ENCODE assay signal across 8 cellular contexts in genomic region chr9:99221623-99222415, GRCh38. TPM values are rescaled to one million over a fixed set of nuclear protein-coding genes. Genes with fewer than 3 reads are reported as not detected.
A peak's percentile ranks its signal among the peaks of the same experiment; 100 is the strongest.
DNase-seq lines count a peak whose midpoint lies in the region; ATAC-seq and TF ChIP-seq lines count a peak whose summit lies in the region.

ALG2 (minus strand) TSS chr9:99221942; CDS start chr9:99221894, 48 bp downstream.
SEC61B (plus strand) TSS chr9:99222282; CDS start chr9:99222364, 82 bp downstream.

- H3K4me3 ChIP-seq in MG63: peak within 1 kb of the TSS; percentile 97

- H3K79me1 ChIP-seq in H9 (ENCODE audit: insufficient read depth, low read depth, low read length, poor library complexity, severe bottlenecking): no peaks in the 10 kb centered on the region

- peak within 1 kb of the TSS; percentile 97 to 98 for H3K4me3 Mint-ChIP-seq in H9
- peak within 1 kb of the TSS; percentile 99 for H3K4me3 Mint-ChIP-seq in nephron progenitor cell
- H3K4me3 Mint-ChIP-seq in stimulated activated naive CD8-positive, alpha-beta T cell treated with anti-CD3 and anti-CD28 coated beads, Interleukin-15, amount 100 ng/mL, for 72 hours: peak within 1 kb of the TSS; percentile 92 to 95

- H2AFZ ChIP-seq in H9 (ENCODE audit: low read length): peak within 1 kb of the TSS; percentile 60

- peak; percentile 96 for ATAC-seq in stimulated activated naive CD8-positive, alpha-beta T cell treated with anti-CD3 and anti-CD28 coated beads, Interleukin-15, amount 100 ng/mL, for 72 hours

- H3K18ac ChIP-seq in H9 (ENCODE audit: insufficient read length, low read depth, low read length): peak within 1 kb of the TSS; percentile 82

- H3K27ac Mint-ChIP-seq in H9: peak within 1 kb of the TSS; percentile 100
- peak within 1 kb of the TSS; percentile 100 for H3K27ac Mint-ChIP-seq in nephron progenitor cell
- H3K27ac Mint-ChIP-seq in stimulated activated naive CD8-positive, alpha-beta T cell treated with anti-CD3 and anti-CD28 coated beads, Interleukin-15, amount 100 ng/mL, for 72 hours: peak within 1 kb of the TSS; percentile 100

- H3K36me3 Mint-ChIP-seq in H9 (ENCODE audit: insufficient read depth in 1 of 3, low read depth in 3 of 3) (peaks cover 20 to 38% (median 26%) of the 10 kb centered on the region in 3 experiments; a peak in 6 of 7 replicates), nephron progenitor cell (ENCODE audit: low read depth) (peaks cover 37% of the 10 kb centered on the region)

- WGBS in H9 (ENCODE audit: extremely low coverage, insufficient read length, low lambda C conversion rate): no CpG with 5 or more reads among the region's 69 CpGs

- no peaks in the 10 kb centered on the region for H4K20me1 ChIP-seq in H9 (ENCODE audit: control insufficient read depth, insufficient read depth, insufficient read length)

- no peak within 1 kb of the TSS for H3T11ph ChIP-seq in H9 (ENCODE audit: low read length)

- peak within 1 kb of the TSS; percentile 58 for H2BK5ac ChIP-seq in H9 (ENCODE audit: insufficient read length, low read length)

- H2AK5ac ChIP-seq in H9 (ENCODE audit: insufficient read length, low read length): no peak within 1 kb of the TSS

- peak within 1 kb of the TSS; percentile 98 for H3K4me2 ChIP-seq in H9 (ENCODE audit: insufficient read depth, insufficient read length, low read length)

- no peak within 1 kb of the TSS for H4K5ac ChIP-seq in H9 (ENCODE audit: insufficient read length, low read depth, low read length)

- peak within 1 kb of the TSS; percentile 96 for H3K14ac ChIP-seq in H9 (ENCODE audit: insufficient read depth, low read length)

- no peak for TF ChIP-seq CTCF in H9 (conservative IDR thresholded peaks at IDR 0.05)
- no peak for TF ChIP-seq CTCF in nephron progenitor cell (IDR thresholded peaks at IDR 0.05)

- peak within 1 kb of the TSS; percentile 71 for H3K56ac ChIP-seq in H9 (ENCODE audit: insufficient read length, low read depth, low read length)

- peak within 1 kb of the TSS; percentile 88 for H3K9ac ChIP-seq in H9 (ENCODE audit: extremely low read depth, insufficient read length, low read length)

- no peak within 1 kb of the TSS for H2BK15ac ChIP-seq in H9 (ENCODE audit: low read depth, low read length)

- DNase-seq in ELR (ENCODE audit: low read depth) (peak; percentile 97), H9 (peak; percentile 94), MG63 (peak; percentile 92), SHP77 treated with DMSO at 0.1 percent for 48 hours (lab: John Stamatoyannopoulos, UW) (peak; percentile 96), activated gamma-delta T cell (lab: John Stamatoyannopoulos, UW) (peak; percentile 85), fibroblast of the conjunctiva (ENCODE audit: low read depth) (peak; percentile 92), nephron progenitor cell (peak; percentile 96)
- DNase-seq in stimulated activated naive CD8-positive, alpha-beta T cell treated with anti-CD3 and anti-CD28 coated beads, Interleukin-15, amount 100 ng/mL, for 72 hours: peak; percentile 92 to 93

- H2BK120ac ChIP-seq in H9 (ENCODE audit: low read depth, low read length, poor library complexity, severe bottlenecking): no peak within 1 kb of the TSS

- H3K9me3 ChIP-seq in H9 (ENCODE audit: control insufficient read depth, low read depth, low read length) (no peaks in the 10 kb centered on the region), MG63 (no peaks in the 10 kb centered on the region)

- H3K9me3 Mint-ChIP-seq in H9 (no peaks in the 10 kb centered on the region), nephron progenitor cell (no peaks in the 10 kb centered on the region)
- H3K9me3 Mint-ChIP-seq in stimulated activated naive CD8-positive, alpha-beta T cell treated with anti-CD3 and anti-CD28 coated beads, Interleukin-15, amount 100 ng/mL, for 72 hours: no peaks in the 10 kb centered on the region

- H3K23ac ChIP-seq in H9 (ENCODE audit: insufficient read length, low read depth, low read length): no peak within 1 kb of the TSS

- no peak within 1 kb of the TSS; the same call in 1 of the 2 replicates for H3K4ac ChIP-seq in H9 (ENCODE audit: low read depth, low read length)

- H2BK12ac ChIP-seq in H9 (ENCODE audit: insufficient read length, low read depth, low read length): no peak within 1 kb of the TSS

- H3K36me3 ChIP-seq in MG63: peaks cover 59% of the 10 kb centered on the region

- H3K4me1 ChIP-seq in H9 (ENCODE audit: insufficient read depth, low read length): no peaks in the 10 kb centered on the region

- H3K27me3 Mint-ChIP-seq in H9 (ENCODE audit: low read depth): no peaks in the 10 kb centered on the region
- no peaks in the 10 kb centered on the region for H3K27me3 Mint-ChIP-seq in nephron progenitor cell (ENCODE audit: low read depth, poor library complexity)
- H3K27me3 Mint-ChIP-seq in stimulated activated naive CD8-positive, alpha-beta T cell treated with anti-CD3 and anti-CD28 coated beads, Interleukin-15, amount 100 ng/mL, for 72 hours: no peaks in the 10 kb centered on the region

- no peak within 1 kb of the TSS for H2BK20ac ChIP-seq in H9 (ENCODE audit: low read depth, low read length, poor library complexity, severe bottlenecking)

- no peaks in the 10 kb centered on the region for H3K27me3 ChIP-seq in H9 (ENCODE audit: insufficient read depth, low read length)
- H3K27me3 ChIP-seq in MG63: no peaks in the 10 kb centered on the region

- peaks cover 22% of the 10 kb centered on the region; the same call in 1 of the 2 replicates for H3K79me2 ChIP-seq in H9 (ENCODE audit: insufficient read depth, low read length)

- H3K4me1 Mint-ChIP-seq in H9: peaks cover 16 to 24% of the 10 kb centered on the region in 2 experiments
- peaks cover 44% of the 10 kb centered on the region for H3K4me1 Mint-ChIP-seq in nephron progenitor cell
- peaks cover 70% of the 10 kb centered on the region for H3K4me1 Mint-ChIP-seq in stimulated activated naive CD8-positive, alpha-beta T cell treated with anti-CD3 and anti-CD28 coated beads, Interleukin-15, amount 100 ng/mL, for 72 hours

- H3K27ac ChIP-seq in H9 (ENCODE audit: insufficient read length, low read depth, low read length): peak within 1 kb of the TSS; percentile 24

- H4K8ac ChIP-seq in H9 (replicated peaks; ENCODE audit: insufficient read length, low read depth, low read length): no peak within 1 kb of the TSS

- peaks cover 5% of the 10 kb centered on the region for H3K23me2 ChIP-seq in H9 (ENCODE audit: insufficient read length, low read depth, low read length, poor library complexity, severe bottlenecking)

- H4K91ac ChIP-seq in H9 (ENCODE audit: insufficient read length, low read depth, low read length): no peak within 1 kb of the TSS

RNA-seq across cellular contexts. Expression of gene ALG2, which starts in this region (rescaled TPM):
- total RNA-seq in H9 (2021): 30.1 and 32.8 TPM in 2 replicates
- total RNA-seq in MG63 (2014; rRNA removed; shearing (Covaris generic); ENCODE audit: low replicate concordance): 22.0 and 32.5 TPM in 2 replicates

RNA-seq across cellular contexts. Expression of gene SEC61B, which starts in this region (rescaled TPM):
- 142 and 147 TPM in 2 replicates for total RNA-seq in H9 (2021)
- total RNA-seq in MG63 (2014; rRNA removed; shearing (Covaris generic); ENCODE audit: low replicate concordance): 152 and 171 TPM in 2 replicates

Comparison
In these comparisons a context has a peak if more than half of its experiments do, and no peak if none do; other contexts are left out.
1. Peak in every context shown above with its lines: DNase-seq, ATAC-seq, H3K4me3 ChIP-seq and H3K27ac ChIP-seq.